27 cellular contexts compared by ENCODE assay signal in genomic region chr3:193502871-193503270, GRCh38. TPM values are rescaled to one million over a fixed set of nuclear protein-coding genes. Genes with fewer than 3 reads are reported as not detected.
"Had no signal": no experiment of that assay in that cellular context is flagged by ENCODE, and none has a peak within 500 bp of the region (broad histone marks: within the 10 kb centered on the region; RNA-seq: fewer than 3 reads in every experiment).

No MANE protein-coding gene starts in this region.

- H3K27me3 ChIP-seq: brain microvascular endothelial cell, dorsolateral prefrontal cortex, esophagus muscularis mucosa, foreskin keratinocyte, gastrocnemius medialis had no signal

- H3K9me3 ChIP-seq: esophagus muscularis mucosa, gastrocnemius medialis had no signal

- H3K27ac ChIP-seq: brain microvascular endothelial cell, coronary artery, dorsolateral prefrontal cortex, esophagus muscularis mucosa, foreskin keratinocyte, gastrocnemius medialis, VCaP had no signal

- H3K4me1 ChIP-seq: esophagus muscularis mucosa, foreskin keratinocyte had no signal

- ATAC-seq: activated naive CD4-positive, alpha-beta T cell treated with anti-CD3 and anti-CD28 coated beads, Interleukin-2, amount 50 U/mL, for 72 hours; activated T-cell treated with anti-CD3 and anti-CD28 coated beads, Interleukin-2, amount 50 U/mL, for 72 hours; foreskin keratinocyte; gastrocnemius medialis; WTC11 had no signal

- H3K36me3 ChIP-seq: brain microvascular endothelial cell, esophagus muscularis mucosa, gastrocnemius medialis had no signal

- H3K4me3 ChIP-seq: coronary artery, dorsolateral prefrontal cortex, esophagus muscularis mucosa, gastrocnemius medialis had no signal

- DNase-seq: activated CD4-positive, alpha-beta memory T cell treated with anti-CD3 and anti-CD28 coated beads, Interleukin-2, amount 10 ng/mL, durations not matched to agents 7 days and 5 days; activated CD4-positive, alpha-beta T cell treated with anti-CD3 and anti-CD28 coated beads for 1 hour; activated CD4-positive, alpha-beta T cell treated with anti-CD3 and anti-CD28 coated beads for 4 hours; activated CD4-positive, alpha-beta T cell treated with anti-CD3 and anti-CD28 coated beads, Interleukin-2, amount 10 ng/mL, durations not matched to agents 7 days and 5 days; activated CD4-positive, alpha-beta T cell treated with anti-CD3 and anti-CD28 coated beads, Interleukin-2, amount 50 U/mL, for 4 hours; activated CD8-positive, alpha-beta memory T cell treated with anti-CD3 and anti-CD28 coated beads, Interleukin-2, amount 50 U/mL, for 48 hours; activated gamma-delta T cell; activated naive CD4-positive, alpha-beta T cell; activated naive CD4-positive, alpha-beta T cell treated with anti-CD3 and anti-CD28 coated beads, Interleukin-2, amount 10 ng/mL, durations not matched to agents 7 days and 5 days; activated naive CD8-positive, alpha-beta T cell treated with anti-CD3 and anti-CD28 coated beads, Interleukin-2, amount 10 ng/mL, durations not matched to agents 7 days and 5 days; activated T-cell treated with anti-CD3 and anti-CD28 coated beads for 4 hours; activated T-cell treated with anti-CD3 and anti-CD28 coated beads, Interleukin-2, amount 50 U/mL, for 24 hours; activated T-cell treated with anti-CD3 and anti-CD28 coated beads, Interleukin-2, amount 50 U/mL, for 72 hours; brain microvascular endothelial cell; dorsolateral prefrontal cortex; effector memory CD4-positive, alpha-beta T cell; erythroblast; foreskin keratinocyte; gastrocnemius medialis; glutamatergic neuron; T-helper 2 cell had no signal

RNA-seq across cellular contexts. Expression of gene ATP13A4, which starts 51.8 kb away (rescaled TPM):
- total RNA-seq: cardiac septum, foreskin keratinocyte had no signal
- polyA plus RNA-seq: foreskin keratinocyte had no signal
